Comparison of ENCODE assay signal across 8 cellular contexts in genomic region chr16:14249291-14250032, GRCh38.
DNase-seq lines count a peak whose midpoint lies in the region; ATAC-seq and TF ChIP-seq lines count a peak whose summit lies in the region.

No MANE protein-coding gene starts in this region.

- ATAC-seq in foreskin keratinocyte (peak; percentile 37), psoas muscle (peak in 2 of 4 donors; percentile 68 to 79), GM18873 (IDR thresholded peaks at IDR 0.05; ENCODE audit: low FRiP score, unreplicated experiment) (no peak)

- no peak overlapping the region for H2AFZ ChIP-seq in OCI-LY3 (ENCODE audit: low read depth, low read length)

- TF ChIP-seq CTCF in GM20000 (IDR thresholded peaks at IDR 0.05; ENCODE audit: extremely low read depth, missing control alignments) (peak; percentile 64), OCI-LY3 (IDR thresholded peaks at IDR 0.05; ENCODE audit: low read depth, low read length) (peak; percentile 96), foreskin keratinocyte (conservative IDR thresholded peaks at IDR 0.05) (peak; percentile 92), psoas muscle (IDR thresholded peaks at IDR 0.05) (peak; percentile 77)

- H3K4me1 ChIP-seq in OCI-LY3 (ENCODE audit: low read length) = peaks cover 32% of the 10 kb centered on the region
- H3K4me1 ChIP-seq in foreskin keratinocyte = no peaks in the 10 kb centered on the region
- peaks cover 7% of the 10 kb centered on the region for H3K4me1 ChIP-seq in psoas muscle

- no peaks in the 10 kb centered on the region for H3K79me2 ChIP-seq in OCI-LY3 (ENCODE audit: low read length)

- DNase-seq in C1 segment of cervical spinal cord (lab: John Stamatoyannopoulos, UW) (peak in 8 of 14 donors; percentile 2 to 41 (median 14)), GM20000 (ENCODE audit: low spot score) (peak; percentile 56), activated T-helper 1 cell treated with Interleukin-2 at 50 U/mL for 16 hours (ENCODE audit: low read depth) (peak; percentile 5), foreskin keratinocyte (peak; percentile 2 to 21), psoas muscle (no peak), COR-L47 (lab: John Stamatoyannopoulos, UW) (no peak)

- H3K4me2 ChIP-seq in OCI-LY3 (ENCODE audit: low read length) = 0 out of 2 replicates have a peak overlapping the region, but pooled peaks have one; percentile 6

- H3K9ac ChIP-seq in OCI-LY3 (ENCODE audit: low read length) = no peak overlapping the region

- no peaks in the 10 kb centered on the region for H4K20me1 ChIP-seq in OCI-LY3 (ENCODE audit: insufficient read depth, low read length)

- H3K9me3 ChIP-seq in OCI-LY3 (ENCODE audit: insufficient read depth, low read length) = no peaks in the 10 kb centered on the region
- H3K9me3 ChIP-seq in psoas muscle = no peaks in the 10 kb centered on the region

- H3K27ac ChIP-seq in OCI-LY3 (ENCODE audit: low read length) (no peak overlapping the region), foreskin keratinocyte (no peak overlapping the region), psoas muscle (no peak overlapping the region)

- intact Hi-C loops in psoas muscle (cut with DNase I) = loop anchor here in 1 of 2 donors (10.0 kb wide), 1 partner anchor 325 kb away; the partner anchor contains the start of gene ERCC4

- H3K27me3 ChIP-seq in OCI-LY3 (ENCODE audit: low read depth, low read length) = no peaks in the 10 kb centered on the region
- no peaks in the 10 kb centered on the region for H3K27me3 ChIP-seq in foreskin keratinocyte
- no peaks in the 10 kb centered on the region for H3K27me3 ChIP-seq in psoas muscle (ENCODE audit: insufficient read depth in 3 of 3, low read length in 2 of 3)

- peaks cover 33% of the 10 kb centered on the region for H3K36me3 ChIP-seq in OCI-LY3 (replicated peaks; ENCODE audit: low read depth, low read length)
- H3K36me3 ChIP-seq in psoas muscle (ENCODE audit: insufficient read depth in 1 of 2, low read depth in 1 of 2) = peaks cover 19 to 99% of the 10 kb centered on the region in 2 donors

- 55 to 62% (median 61%) methylated on average over 7 of the region's 7 CpGs for WGBS in psoas muscle, 3 donors

- H3K4me3 ChIP-seq in OCI-LY3 (ENCODE audit: low read length) (no peak overlapping the region), psoas muscle (no peak overlapping the region)

Comparison
In these comparisons a context has a peak if more than half of its experiments do, and no peak if none do; other contexts are left out.
1. DNase-seq: peak in C1 segment of cervical spinal cord (8 of 14), GM20000 (single experiment), activated T-helper 1 cell treated with Interleukin-2 at 50 U/mL for 16 hours (single experiment) and foreskin keratinocyte (2 of 2); none in psoas muscle (0 of 2) and COR-L47 (single experiment).
2. Peak in every context shown above with its lines, with median percentiles within 50 percentile points of each other: CTCF ChIP-seq.